ENCODE assay signal across 23 cellular contexts in the genomic region with DNA sequence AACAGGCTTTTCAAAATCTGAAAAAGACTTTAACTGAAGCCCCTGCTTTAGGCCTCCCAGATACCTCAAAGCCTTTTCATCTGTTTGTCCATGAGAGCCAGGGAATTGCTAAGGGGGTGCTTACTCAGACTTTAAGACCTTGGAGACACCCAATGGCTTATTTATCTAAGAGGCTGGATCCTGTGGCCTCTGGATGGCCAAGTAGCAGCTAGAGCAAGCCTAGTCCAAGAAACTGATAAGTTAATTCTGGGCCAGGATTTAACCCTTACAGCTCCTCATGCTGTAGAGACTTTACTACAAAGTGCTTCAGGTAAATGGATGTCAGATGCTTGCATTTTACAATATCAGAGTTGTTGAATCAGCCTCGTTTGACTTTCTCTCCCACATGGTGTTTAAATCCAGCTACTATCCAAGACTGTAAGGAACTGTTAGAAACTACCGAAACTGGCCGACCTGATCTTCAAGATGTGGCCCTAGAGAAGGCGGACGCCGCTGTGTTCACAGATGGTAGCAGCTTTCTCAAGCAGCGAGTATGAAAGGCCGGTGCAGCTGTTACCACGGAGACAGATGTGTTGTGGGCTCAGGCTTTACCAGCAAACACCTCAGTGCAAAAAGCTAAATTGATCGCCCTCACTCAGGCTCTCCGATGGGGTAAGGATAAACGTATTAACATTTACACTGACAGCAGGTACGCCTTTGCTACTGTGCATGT. TPM values are rescaled to one million over a fixed set of nuclear protein-coding genes. Genes with fewer than 3 reads are reported as not detected.
DNase-seq lines count a peak whose midpoint lies in the region; ATAC-seq, FAIRE-seq and TF ChIP-seq lines count a peak whose summit lies in the region.
"Had no signal": no experiment of that assay in that cellular context is flagged by ENCODE, and none has a peak within 500 bp of the region (broad histone marks: within the 10 kb centered on the region; RNA-seq: fewer than 3 reads in every experiment).

No MANE protein-coding gene starts in this region.

- DNase-seq in cardiac muscle cell (ENCODE audit: low read depth in 1 of 2, low spot score in 1 of 2) (peak in 1 of 2 donors; percentile 16), Right ventricle myocardium superior (no peak), transverse colon (no peak), GDM1 (lab: John Stamatoyannopoulos, UW) (no peak), GM12892 (ENCODE audit: insufficient read length) (no peak)
- DNase-seq: activated CD4-positive, alpha-beta T cell treated with anti-CD3 and anti-CD28 coated beads for 36 hours; activated CD8-positive, alpha-beta memory T cell treated with anti-CD3 and anti-CD28 coated beads, Interleukin-2, amount 10 ng/mL, durations not matched to agents 7 days and 5 days; BE2C; brain microvascular endothelial cell; Calu3; foreskin melanocyte; GF-D8; NCI-H1694; NCI-H226; occipital lobe; stimulated activated naive CD4-positive, alpha-beta T cell; upper lobe of left lung had no signal

- no peaks in the 10 kb centered on the region for H3K36me3 ChIP-seq in cardiac muscle cell
- peaks cover 4% of the 10 kb centered on the region for H3K36me3 ChIP-seq in mesodermal cell (ENCODE audit: control insufficient read depth, insufficient read depth, low read length)
- H3K36me3 ChIP-seq in transverse colon, result no peaks in the 10 kb centered on the region
- H3K36me3 ChIP-seq: BE2C, brain microvascular endothelial cell, upper lobe of left lung had no signal

- WGBS in mesodermal cell (ENCODE audit: insufficient coverage in 2 of 2), 2 experiments, result 93 to 98% methylated on average over 13 of the region's 13 CpGs
- 92 to 94% methylated on average over 3 to 13 of the region's 13 CpGs for WGBS in transverse colon (ENCODE audit: low coverage in 1 of 2), 2 donors

- in situ Hi-C loops in transverse colon (cut with MboI; ENCODE audit: low pct_ligation_motif_present in 1 of 4, low pct_unique_long_range_greater_than_20kb in 1 of 4, low sequenced_read_pairs in 3 of 4), result no loop called here

- no peaks in the 10 kb centered on the region for H3K27me3 Mint-ChIP-seq in brain
- H3K27me3 Mint-ChIP-seq: activated CD4-positive, alpha-beta T cell treated with anti-CD3 and anti-CD28 coated beads for 36 hours; activated CD8-positive, alpha-beta memory T cell treated with anti-CD3 and anti-CD28 coated beads, Interleukin-2, amount 10 ng/mL, durations not matched to agents 7 days and 5 days had no signal

- H3K4me3 ChIP-seq in cardiac muscle cell (no peak overlapping the region), mesodermal cell (ENCODE audit: extremely low read depth, insufficient read depth, low read length, poor library complexity, severe bottlenecking) (no peak overlapping the region), transverse colon (no peak overlapping the region)
- H3K4me3 ChIP-seq: HAP-1, upper lobe of left lung had no signal

- no peaks in the 10 kb centered on the region for H3K36me3 Mint-ChIP-seq in brain

- H3K9me3 ChIP-seq in cardiac muscle cell (ENCODE audit: low read depth), result no peaks in the 10 kb centered on the region
- H3K9me3 ChIP-seq in mesodermal cell (ENCODE audit: control insufficient read depth, low read length), result no peaks in the 10 kb centered on the region
- H3K9me3 ChIP-seq in transverse colon, result no peaks in the 10 kb centered on the region
- H3K9me3 ChIP-seq: BE2C, HAP-1, upper lobe of left lung had no signal

- TF ChIP-seq CTCF in cardiac muscle cell (IDR thresholded peaks at IDR 0.05; ENCODE audit: low read depth, low read length) (no peak), brain (conservative IDR thresholded peaks at IDR 0.05) (no peak), transverse colon (IDR thresholded peaks at IDR 0.05) (no peak)

- H3K4me1 Mint-ChIP-seq in brain, result peaks cover 75% of the 10 kb centered on the region

- H3K9me3 Mint-ChIP-seq in brain, result peaks cover 0 to 3% (median 0%) of the 10 kb centered on the region in 5 experiments

- intact Hi-C loops in Right ventricle myocardium superior (cut with DNase I) (no loop called here), transverse colon (cut with DNase I; ENCODE audit: low total_unique reads) (loop anchor here (2.0 kb wide), 1 partner anchor 70 kb away; no protein-coding TSS in a partner anchor)

- no peak for TF ChIP-seq EP300 in transverse colon (IDR thresholded peaks at IDR 0.05; ENCODE audit: low read depth)

- peak overlapping the region in 2 of 5 experiments; percentile 20 to 50 for H3K4me3 Mint-ChIP-seq in brain
- H3K4me3 Mint-ChIP-seq: activated CD4-positive, alpha-beta T cell treated with anti-CD3 and anti-CD28 coated beads for 36 hours; activated CD8-positive, alpha-beta memory T cell treated with anti-CD3 and anti-CD28 coated beads, Interleukin-2, amount 10 ng/mL, durations not matched to agents 7 days and 5 days had no signal

- H3K27ac Mint-ChIP-seq in brain, result peak overlapping the region in 3 of 5 experiments; percentile 16 to 66 (median 66)
- H3K27ac Mint-ChIP-seq: activated CD4-positive, alpha-beta T cell treated with anti-CD3 and anti-CD28 coated beads for 36 hours; activated CD8-positive, alpha-beta memory T cell treated with anti-CD3 and anti-CD28 coated beads, Interleukin-2, amount 10 ng/mL, durations not matched to agents 7 days and 5 days had no signal

- FAIRE-seq in GM12892 (lab: Jason Lieb, UNC), result no peak
- FAIRE-seq: TTC549 had no signal

- peak overlapping the region; percentile 98 for H3K27ac ChIP-seq in cardiac muscle cell
- H3K27ac ChIP-seq in mesodermal cell (ENCODE audit: low read depth, low read length, severe bottlenecking), result peak overlapping the region; percentile 96
- H3K27ac ChIP-seq in transverse colon, result peak overlapping the region; percentile 62 to 81 (median 71)
- H3K27ac ChIP-seq: 22Rv1, brain microvascular endothelial cell, upper lobe of left lung had no signal

- TF ChIP-seq POLR2A in transverse colon (IDR thresholded peaks at IDR 0.05) (no peak), GM12892 (IDR thresholded peaks at IDR 0.05; ENCODE audit: low read depth, low read length) (no peak)

- H3K27me3 ChIP-seq in cardiac muscle cell (no peaks in the 10 kb centered on the region), transverse colon (no peaks in the 10 kb centered on the region)
- H3K27me3 ChIP-seq: BE2C, brain microvascular endothelial cell, upper lobe of left lung had no signal

- peaks cover 61% of the 10 kb centered on the region for H3K4me1 ChIP-seq in cardiac muscle cell (ENCODE audit: low read depth)
- peaks cover 34% of the 10 kb centered on the region for H3K4me1 ChIP-seq in mesodermal cell (ENCODE audit: control insufficient read depth, insufficient read depth, low read length, poor library complexity, severe bottlenecking)
- peaks cover 0 to 14% (median 6%) of the 10 kb centered on the region in 4 donors for H3K4me1 ChIP-seq in transverse colon
- H3K4me1 ChIP-seq: BE2C had no signal

- ATAC-seq in Right ventricle myocardium superior (ENCODE audit: poor library complexity) (no peak), HG03342 (IDR thresholded peaks at IDR 0.05; ENCODE audit: unreplicated experiment) (no peak)
- ATAC-seq: activated CD4-positive, alpha-beta T cell treated with anti-CD3 and anti-CD28 coated beads for 36 hours; activated CD8-positive, alpha-beta memory T cell treated with anti-CD3 and anti-CD28 coated beads, Interleukin-2, amount 10 ng/mL, durations not matched to agents 7 days and 5 days had no signal

RNA-seq across cellular contexts. Expression of gene DET1, which starts 3.3 kb away (rescaled TPM):
- total RNA-seq in cardiac muscle cell, result 12.7 and 18.0 TPM in 2 replicates
- polyA plus RNA-seq in cardiac muscle cell, result 10.6 and 13.6 TPM in 2 replicates
- 6.8 TPM for total RNA-seq in Right ventricle myocardium superior
- 5.9 TPM for polyA plus RNA-seq in brain (ENCODE audit: insufficient read depth, low read depth, low replicate concordance)
- polyA plus RNA-seq in mesodermal cell (2013, experiment 1 of 2), result 8.4 TPM
- 7.7 TPM for polyA plus RNA-seq in mesodermal cell (2013, experiment 2 of 2)
- 10 to 100 TPM in 2 of 4 donors, 1 to 10 TPM in 2; 1.8 to 11.1 (median 9.3) TPM for total RNA-seq in transverse colon
- polyA plus RNA-seq in GM12892 (2012; ENCODE audit: missing spikeins), result 1.1 TPM
